ENCODE assay signal across 19 cellular contexts in the genomic region with DNA sequence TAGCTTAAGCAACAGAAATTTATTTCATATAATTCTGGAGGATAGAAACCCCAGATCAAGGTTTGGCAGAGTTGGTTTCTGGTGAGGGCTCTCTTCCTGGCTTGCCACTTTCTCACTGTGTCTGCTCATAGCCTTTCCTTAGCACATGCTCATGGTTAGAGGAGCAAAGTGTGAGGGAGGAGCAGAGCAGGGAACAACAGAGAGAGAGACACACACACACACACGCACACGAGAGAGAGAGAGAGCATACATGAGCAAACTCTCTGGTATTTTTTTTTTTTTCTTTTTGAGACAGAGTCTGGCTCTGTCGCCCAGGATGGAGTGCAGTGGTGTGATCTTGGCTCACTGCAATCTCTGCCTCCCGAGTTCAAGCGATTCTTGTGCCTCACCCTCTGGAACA. TPM values are rescaled to one million over a fixed set of nuclear protein-coding genes. Genes with fewer than 3 reads are reported as not detected.
DNase-seq lines count a peak whose midpoint lies in the region; ATAC-seq and TF ChIP-seq lines count a peak whose summit lies in the region.
"Had no signal": no experiment of that assay in that cellular context is flagged by ENCODE, and none has a peak within 500 bp of the region (broad histone marks: within the 10 kb centered on the region; RNA-seq: fewer than 3 reads in every experiment).

No MANE protein-coding gene starts in this region.

- peak; percentile 25 for DNase-seq in HFFc6
- peak; percentile 21 for DNase-seq in choroid plexus epithelial cell (ENCODE audit: low read depth)
- peak; percentile 48 for DNase-seq in islet precursor cell
- DNase-seq in activated T-cell treated with anti-CD3 and anti-CD28 coated beads, Interleukin-2, amount 50 U/mL, for 4 hours: no peak
- no peak for DNase-seq in stimulated activated CD8-positive, alpha-beta memory T cell treated with anti-CD3 and anti-CD28 coated beads, Interleukin-4, amount 100 ng/mL, for 48 hours
- DNase-seq in NCI-H69 (lab: John Stamatoyannopoulos, UW): no peak
- DNase-seq: C1 segment of cervical spinal cord; CD8-positive, alpha-beta T cell; DMS153; H7; NCI-H1105; NCI-H146; NCI-H2029 treated with DMSO at 0.1 percent for 48 hours; NCI-H226; NCI-H510A treated with DMSO at 0.1 percent for 48 hours; NCI-H82; OCI-M1; SJCRH30 had no signal

- H3K27me3 Mint-ChIP-seq in HFFc6 (ENCODE audit: insufficient read depth): no peaks in the 10 kb centered on the region
- H3K27me3 Mint-ChIP-seq in activated T-cell treated with anti-CD3 and anti-CD28 coated beads, Interleukin-2, amount 50 U/mL, for 4 hours (ENCODE audit: low read depth): no peaks in the 10 kb centered on the region

- peaks cover 47% of the 10 kb centered on the region for H3K4me1 Mint-ChIP-seq in HFFc6 (ENCODE audit: low read depth)
- peaks cover 7% of the 10 kb centered on the region for H3K4me1 Mint-ChIP-seq in activated T-cell treated with anti-CD3 and anti-CD28 coated beads, Interleukin-2, amount 50 U/mL, for 4 hours (ENCODE audit: low read depth)

- H3K4me3 ChIP-seq in choroid plexus epithelial cell (ENCODE audit: low read depth, low read length): no peak overlapping the region
- H3K4me3 ChIP-seq: SJCRH30 had no signal

- no peak overlapping the region for H3K4me3 Mint-ChIP-seq in HFFc6
- H3K4me3 Mint-ChIP-seq in activated T-cell treated with anti-CD3 and anti-CD28 coated beads, Interleukin-2, amount 50 U/mL, for 4 hours: no peak overlapping the region
- H3K4me3 Mint-ChIP-seq: CD8-positive, alpha-beta T cell had no signal

- no peak overlapping the region for H3K27ac Mint-ChIP-seq in HFFc6
- H3K27ac Mint-ChIP-seq: CD8-positive, alpha-beta T cell had no signal

- H3K36me3 Mint-ChIP-seq in HFFc6 (ENCODE audit: low read depth): no peaks in the 10 kb centered on the region
- H3K36me3 Mint-ChIP-seq in activated T-cell treated with anti-CD3 and anti-CD28 coated beads, Interleukin-2, amount 50 U/mL, for 4 hours (ENCODE audit: insufficient read depth): no peaks in the 10 kb centered on the region
- H3K36me3 Mint-ChIP-seq: CD8-positive, alpha-beta T cell had no signal

- no peaks in the 10 kb centered on the region for H3K9me3 Mint-ChIP-seq in HFFc6
- no peaks in the 10 kb centered on the region for H3K9me3 Mint-ChIP-seq in activated T-cell treated with anti-CD3 and anti-CD28 coated beads, Interleukin-2, amount 50 U/mL, for 4 hours
- H3K9me3 Mint-ChIP-seq: CD8-positive, alpha-beta T cell had no signal

- ATAC-seq in activated T-cell treated with anti-CD3 and anti-CD28 coated beads, Interleukin-2, amount 50 U/mL, for 4 hours: no peak
- ATAC-seq in GM19395 (IDR thresholded peaks at IDR 0.05; ENCODE audit: unreplicated experiment): no peak
- ATAC-seq: CD8-positive, alpha-beta T cell had no signal

- TF ChIP-seq CTCF in HFFc6 (IDR thresholded peaks at IDR 0.05) (no peak), choroid plexus epithelial cell (conservative IDR thresholded peaks at IDR 0.05; ENCODE audit: low read depth, low read length) (no peak)

RNA-seq across cellular contexts. Expression of gene ZDHHC23, which starts 36.8 kb away (rescaled TPM):
- 1 to 10 TPM; 4.6 to 7.5 (median 6.4) TPM for total RNA-seq in HFFc6 (2021; fragmentation: NEBNext Ultra II Directional; extraction: Animal tissue kit (Norgen Biotek cat#: 25700))
- total RNA-seq in activated T-cell treated with anti-CD3 and anti-CD28 coated beads, Interleukin-2, amount 50 U/mL, for 4 hours: 1 to 10 TPM; 2.8 to 3.9 (median 3.8) TPM

Comparison
In these comparisons a context has a peak if more than half of its experiments do, and no peak if none do; other contexts are left out.
1. DNase-seq: peak in HFFc6 (single experiment), choroid plexus epithelial cell (single experiment) and islet precursor cell (single experiment); none in activated T-cell treated with anti-CD3 and anti-CD28 coated beads, Interleukin-2, amount 50 U/mL, for 4 hours (single experiment), stimulated activated CD8-positive, alpha-beta memory T cell treated with anti-CD3 and anti-CD28 coated beads, Interleukin-4, amount 100 ng/mL, for 48 hours (single experiment) and NCI-H69 (single experiment).